Comparison of ENCODE assay signal across 1 cellular context in genomic region chr20:43457640-43458421, GRCh38.
A peak's percentile ranks its signal among the peaks of the same experiment; 100 is the strongest.
TF ChIP-seq lines count a peak whose summit lies in the region.

Gene SRSF6 (plus strand): TSS chr20:43457896. CDS start chr20:43458034, 138 bp downstream.

TF ChIP-seq in K562, 482 proteins besides CTCF, POLR2A, EP300 and RAD21 (continued from another document and continues in another):
- peak; percentile 70; the same call in 1 of the 2 replicates for TF ChIP-seq STAT6 (CRISPR knock-in tag; IDR thresholded peaks at IDR 0.05)
- TF ChIP-seq E2F3 (CRISPR knock-in tag; IDR thresholded peaks at IDR 0.05) = peak; percentile 84
- TF ChIP-seq DDX20 (tag; IDR thresholded peaks at IDR 0.05; ENCODE audit: low read depth) = no peak
- TF ChIP-seq TGIF2 (CRISPR knock-in tag; IDR thresholded peaks at IDR 0.05) = peak; percentile 97
- peak; percentile 68 for TF ChIP-seq ESRRA (IDR thresholded peaks at IDR 0.05; ENCODE audit: borderline replicate concordance, low read depth)
- TF ChIP-seq POLR2B (IDR thresholded peaks at IDR 0.05; ENCODE audit: low read depth, partially characterized antibody) = peak; percentile 98
- peak; percentile 100 for TF ChIP-seq ZFX (CRISPR knock-in tag; IDR thresholded peaks at IDR 0.05)
- 0 out of 4 replicates have a peak, but pooled peaks of 1 of the 2 experiments have one; percentile 61 for TF ChIP-seq HDAC1 (IDR thresholded peaks at IDR 0.05)
- peak; percentile 31 for TF ChIP-seq NEUROD1 (IDR thresholded peaks at IDR 0.05; ENCODE audit: borderline replicate concordance, low read depth, low read length, partially characterized antibody)
- TF ChIP-seq ZNF311 (CRISPR knock-in tag; IDR thresholded peaks at IDR 0.05) = peak; percentile 82
- TF ChIP-seq CREB5 (CRISPR knock-in tag; IDR thresholded peaks at IDR 0.05) = no peak
- 0 out of 2 replicates have a peak, but pooled peaks have one; percentile 29 for TF ChIP-seq USF2 (CRISPR knock-in tag; IDR thresholded peaks at IDR 0.05)
- peak; percentile 97 for TF ChIP-seq MAX (CRISPR knock-in tag; IDR thresholded peaks at IDR 0.05)
- peak; percentile 82; the same call in 1 of the 2 replicates for TF ChIP-seq THAP12 (CRISPR knock-in tag; IDR thresholded peaks at IDR 0.05)
- TF ChIP-seq THRB (CRISPR knock-in tag; conservative IDR thresholded peaks at IDR 0.05) = peak; percentile 45; the same call in 1 of the 2 replicates
- TF ChIP-seq ZNF175 (CRISPR knock-in tag; IDR thresholded peaks at IDR 0.05; ENCODE audit: low read depth) = peak; percentile 95
- TF ChIP-seq ZNF224 (CRISPR knock-in tag; IDR thresholded peaks at IDR 0.05) = peak; percentile 71; the same call in 1 of the 2 replicates
- TF ChIP-seq ZNF780A (CRISPR knock-in tag; IDR thresholded peaks at IDR 0.05) = 0 out of 2 replicates have a peak, but pooled peaks have one; percentile 28
- no peak for TF ChIP-seq SRSF7 (optimal IDR thresholded peaks at IDR 0.05; ENCODE audit: low read depth, low read length)
- TF ChIP-seq SRSF3 (IDR thresholded peaks at IDR 0.05; ENCODE audit: insufficient read depth, low read length) = peak; percentile 99
- TF ChIP-seq SMARCB1 (IDR thresholded peaks at IDR 0.05; ENCODE audit: insufficient read length, low read depth) = no peak
- peak in 1 of 2 experiments; percentile 57; a peak in 2 of 4 replicates for TF ChIP-seq SRF (CRISPR knock-in tag; IDR thresholded peaks at IDR 0.05)
- peak; percentile 98 for TF ChIP-seq ZNF589 (CRISPR knock-in tag; IDR thresholded peaks at IDR 0.05; ENCODE audit: low read depth)
- TF ChIP-seq ZNF699 (CRISPR knock-in tag; IDR thresholded peaks at IDR 0.05; ENCODE audit: insufficient replicate concordance) = no peak
- no peak for TF ChIP-seq CSDE1 (IDR thresholded peaks at IDR 0.05)
- TF ChIP-seq UBTF (IDR thresholded peaks at IDR 0.05; ENCODE audit: borderline replicate concordance in 1 of 2, low read depth in 2 of 2, low read length in 2 of 2) = no peak
- TF ChIP-seq ZZZ3 (IDR thresholded peaks at IDR 0.05) = 0 out of 2 replicates have a peak, but pooled peaks have one; percentile 34
- TF ChIP-seq ZNF592 (IDR thresholded peaks at IDR 0.05) = peak; percentile 84
- peak; percentile 61; the same call in 1 of the 2 replicates for TF ChIP-seq KDM2B (CRISPR knock-in tag; IDR thresholded peaks at IDR 0.05)
- TF ChIP-seq ZNF436 (CRISPR knock-in tag; IDR thresholded peaks at IDR 0.05) = no peak
- no peak for TF ChIP-seq ZNF354B (CRISPR knock-in tag; IDR thresholded peaks at IDR 0.05)
- TF ChIP-seq POLR2G (IDR thresholded peaks at IDR 0.05; ENCODE audit: low read depth, low read length) = peak; percentile 99
- TF ChIP-seq FUS (optimal IDR thresholded peaks at IDR 0.05; ENCODE audit: low read depth, low read length) = peak; percentile 93
- TF ChIP-seq BCOR (IDR thresholded peaks at IDR 0.05) = no peak
- no peak for TF ChIP-seq SMAD2 (IDR thresholded peaks at IDR 0.05; ENCODE audit: low read depth, low read length)
- TF ChIP-seq GTF2A2 (tag; IDR thresholded peaks at IDR 0.05) = peak; percentile 84; the same call in 1 of the 2 replicates
- no peak for TF ChIP-seq ZNF347 (CRISPR knock-in tag; IDR thresholded peaks at IDR 0.05; ENCODE audit: low read depth)
- TF ChIP-seq ZNF695 (CRISPR knock-in tag; IDR thresholded peaks at IDR 0.05) = no peak
- TF ChIP-seq PTBP1 (IDR thresholded peaks at IDR 0.05; ENCODE audit: low read depth, low read length) = no peak
- no peak for TF ChIP-seq PYGO2 (tag; IDR thresholded peaks at IDR 0.05)
- TF ChIP-seq EP400 (IDR thresholded peaks at IDR 0.05) = peak; percentile 100
- TF ChIP-seq GATA2 (CRISPR knock-in tag; IDR thresholded peaks at IDR 0.05) = no peak
- no peak for TF ChIP-seq SMARCE1 (IDR thresholded peaks at IDR 0.05)
- TF ChIP-seq ZNF174 (CRISPR knock-in tag; IDR thresholded peaks at IDR 0.05) = no peak
- peak; percentile 58 for TF ChIP-seq CEBPG (CRISPR knock-in tag; IDR thresholded peaks at IDR 0.05)
- TF ChIP-seq CEBPG (tag; conservative IDR thresholded peaks at IDR 0.05 in 1 of 2, IDR thresholded peaks at IDR 0.05 in 1 of 2) = no peak
- peak; percentile 96 for TF ChIP-seq ZBTB1 (CRISPR knock-in tag; IDR thresholded peaks at IDR 0.05; ENCODE audit: borderline replicate concordance, low read depth)
- TF ChIP-seq TSHZ1 (CRISPR knock-in tag; IDR thresholded peaks at IDR 0.05) = 0 out of 2 replicates have a peak, but pooled peaks have one; percentile 20
- TF ChIP-seq MCM2 (IDR thresholded peaks at IDR 0.05; ENCODE audit: low read depth) = no peak
